ENCODE assay signal across 14 cellular contexts in the genomic region with DNA sequence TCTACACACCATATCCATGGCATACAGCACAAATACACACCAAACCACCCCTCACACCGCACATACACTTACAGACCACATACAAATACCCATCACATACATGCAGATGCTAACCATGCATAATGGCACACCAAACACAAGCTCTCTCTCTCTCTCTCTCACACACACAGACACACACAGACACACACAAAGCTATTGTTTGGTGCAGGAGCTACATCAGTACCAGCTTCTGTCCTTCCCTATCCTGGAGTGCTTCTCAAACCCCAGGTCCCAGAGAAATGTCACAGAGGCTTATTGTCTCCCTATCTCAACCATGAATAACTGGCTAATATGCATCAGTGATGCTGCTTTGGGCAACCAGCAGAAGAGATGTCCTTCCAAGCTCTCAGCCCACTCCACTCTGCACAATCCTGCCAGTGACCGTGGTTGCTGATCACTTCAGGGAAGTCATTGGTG. TPM values are rescaled to one million over a fixed set of nuclear protein-coding genes. Genes with fewer than 3 reads are reported as not detected.
DNase-seq lines count a peak whose midpoint lies in the region; ATAC-seq and TF ChIP-seq lines count a peak whose summit lies in the region.
"Had no signal": no experiment of that assay in that cellular context is flagged by ENCODE, and none has a peak within 500 bp of the region (broad histone marks: within the 10 kb centered on the region; RNA-seq: fewer than 3 reads in every experiment).

No MANE protein-coding gene starts in this region.

- H3K27me3 ChIP-seq in right atrium auricular region (no peaks in the 10 kb centered on the region), esophagus muscularis mucosa (no peaks in the 10 kb centered on the region), neural progenitor cell (no peaks in the 10 kb centered on the region), vagina (no peaks in the 10 kb centered on the region)
- H3K27me3 ChIP-seq: colonic mucosa, neutrophil, SJCRH30 had no signal

- H2AFZ ChIP-seq in neural progenitor cell (replicated peaks) = no peak overlapping the region

- TF ChIP-seq POLR2A in esophagus muscularis mucosa (IDR thresholded peaks at IDR 0.05; ENCODE audit: low read depth) (no peak), vagina (IDR thresholded peaks at IDR 0.05) (no peak)

- 95% methylated on average over 2 of the region's 2 CpGs for WGBS in esophagus muscularis mucosa

- no peak overlapping the region for H3K9ac ChIP-seq in neural progenitor cell
- H3K9ac ChIP-seq: KMS-11 had no signal

- no peak for TF ChIP-seq EP300 in esophagus muscularis mucosa (IDR thresholded peaks at IDR 0.05)

- H3K27ac ChIP-seq in right atrium auricular region = peak overlapping the region; percentile 56 to 74
- peak overlapping the region; percentile 62 to 75 (median 71) for H3K27ac ChIP-seq in esophagus muscularis mucosa (replicated peaks in 1 of 4)
- H3K27ac ChIP-seq in neural progenitor cell = no peak overlapping the region
- H3K27ac ChIP-seq in vagina = peak overlapping the region; percentile 70
- H3K27ac ChIP-seq: colonic mucosa, KMS-11, neutrophil, SJCRH30 had no signal

- H3K9me3 ChIP-seq in right atrium auricular region (no peaks in the 10 kb centered on the region), esophagus muscularis mucosa (no peaks in the 10 kb centered on the region), neural progenitor cell (ENCODE audit: low read depth) (no peaks in the 10 kb centered on the region), vagina (no peaks in the 10 kb centered on the region)
- H3K9me3 ChIP-seq: colonic mucosa, neutrophil had no signal

- intact Hi-C loops in Right ventricle myocardium superior (cut with DNase I) (no loop called here), esophagus muscularis mucosa (cut with DNase I) (no loop called here), vagina (cut with DNase I) (no loop called here)

- peaks cover 6% of the 10 kb centered on the region for H3K9me3 Mint-ChIP-seq in neural progenitor cell
- H3K9me3 Mint-ChIP-seq: activated T-cell treated with anti-CD3 and anti-CD28 coated beads, Interleukin-2, amount 50 U/mL, for 4 hours had no signal

- H4K20me1 ChIP-seq in neural progenitor cell (ENCODE audit: low read depth) = no peaks in the 10 kb centered on the region

- no peak overlapping the region for H3K4me2 ChIP-seq in neural progenitor cell
- H3K4me2 ChIP-seq: KMS-11 had no signal

- no peak overlapping the region for H3K4me3 Mint-ChIP-seq in neural progenitor cell
- H3K4me3 Mint-ChIP-seq: activated T-cell treated with anti-CD3 and anti-CD28 coated beads, Interleukin-2, amount 50 U/mL, for 4 hours had no signal

- DNase-seq in right atrium auricular region (ENCODE audit: low spot score) (no peak), Right ventricle myocardium superior (no peak), esophagus muscularis mucosa (ENCODE audit: extremely low spot score) (no peak), neural progenitor cell (ENCODE audit: low spot score) (no peak), vagina (ENCODE audit: extremely low spot score in 2 of 2) (no peak), hepatic stellate cell (ENCODE audit: low spot score) (no peak), SK-N-DZ (ENCODE audit: low spot score) (no peak)
- DNase-seq in stimulated activated CD4-positive, alpha-beta T cell treated with anti-CD3 and anti-CD28 coated beads, Interleukin-4, amount 100 ng/mL, for 24 hours = no peak
- DNase-seq: activated T-cell treated with anti-CD3 and anti-CD28 coated beads, Interleukin-2, amount 50 U/mL, for 4 hours; GF-D8 had no signal

- H3K36me3 ChIP-seq in right atrium auricular region = no peaks in the 10 kb centered on the region
- no peaks in the 10 kb centered on the region for H3K36me3 ChIP-seq in esophagus muscularis mucosa
- no peaks in the 10 kb centered on the region for H3K36me3 ChIP-seq in neural progenitor cell
- H3K36me3 ChIP-seq in vagina = no peaks in the 10 kb centered on the region
- H3K36me3 ChIP-seq: colonic mucosa, neutrophil, SJCRH30 had no signal

- H3K27me3 Mint-ChIP-seq in neural progenitor cell (ENCODE audit: insufficient read depth, low read depth) = peaks cover 2% of the 10 kb centered on the region

- no peaks in the 10 kb centered on the region for H3F3A ChIP-seq in neural progenitor cell (ENCODE audit: low read depth)

- H3K4me1 ChIP-seq in right atrium auricular region (peaks cover 0 to 32% of the 10 kb centered on the region in 2 donors), esophagus muscularis mucosa (peaks cover 34 to 53% (median 43%) of the 10 kb centered on the region in 4 donors), neural progenitor cell (peaks cover 11% of the 10 kb centered on the region), vagina (peaks cover 33% of the 10 kb centered on the region)
- H3K4me1 ChIP-seq: colonic mucosa had no signal

- H3K79me2 ChIP-seq in neural progenitor cell (ENCODE audit: low read depth) = no peaks in the 10 kb centered on the region

- H3K4me1 Mint-ChIP-seq in neural progenitor cell = peaks cover 7% of the 10 kb centered on the region

- no peaks in the 10 kb centered on the region for H3K36me3 Mint-ChIP-seq in neural progenitor cell

- no peak overlapping the region for H3K4me3 ChIP-seq in right atrium auricular region
- no peak overlapping the region for H3K4me3 ChIP-seq in esophagus muscularis mucosa
- H3K4me3 ChIP-seq in neural progenitor cell = no peak overlapping the region
- no peak overlapping the region for H3K4me3 ChIP-seq in vagina
- H3K4me3 ChIP-seq: colonic mucosa, SJCRH30 had no signal

- peak overlapping the region; percentile 13 for H3K27ac Mint-ChIP-seq in neural progenitor cell

- TF ChIP-seq CTCF in right atrium auricular region (IDR thresholded peaks at IDR 0.05) = no peak
- no peak for TF ChIP-seq CTCF in esophagus muscularis mucosa (IDR thresholded peaks at IDR 0.05)
- TF ChIP-seq CTCF in neural progenitor cell (IDR thresholded peaks at IDR 0.05) = no peak
- TF ChIP-seq CTCF in vagina (IDR thresholded peaks at IDR 0.05) = no peak

- ATAC-seq in Right ventricle myocardium superior (ENCODE audit: poor library complexity) = no peak
- ATAC-seq: activated T-cell treated with anti-CD3 and anti-CD28 coated beads, Interleukin-2, amount 50 U/mL, for 4 hours had no signal

RNA-seq across cellular contexts. Expression of a gene that starts 36.5 kb away (rescaled TPM):
- total RNA-seq in right atrium auricular region = 10 to 100 TPM in 1 of 2 donors, 1 to 10 TPM in 1; 5.5 to 20.4 TPM
- total RNA-seq in Right ventricle myocardium superior = 5.0 TPM
- total RNA-seq in esophagus muscularis mucosa = 10 to 100 TPM; 11.3 to 21.6 (median 19.4) TPM
- 9.7 and 9.9 TPM in 2 replicates for total RNA-seq in neural progenitor cell (ENCODE audit: low replicate concordance)
- 16.2 TPM for total RNA-seq in vagina
- polyA plus RNA-seq in SK-N-DZ (2014; cell fraction: cytosol; rRNA removed) = 8.6 and 10.6 TPM in 2 replicates
- polyA plus RNA-seq in SK-N-DZ (2014; cell fraction: nucleus; rRNA removed) = 4.1 and 8.4 TPM in 2 replicates
